ENCODE assay signal across 21 cellular contexts in genomic region chr18:42742976-42743755, GRCh38.
DNase-seq lines count a peak whose midpoint lies in the region; ATAC-seq, FAIRE-seq and TF ChIP-seq lines count a peak whose summit lies in the region.
"Had no signal": no experiment of that assay in that cellular context is flagged by ENCODE, and none has a peak within 500 bp of the region (broad histone marks: within the 10 kb centered on the region; RNA-seq: fewer than 3 reads in every experiment).

No MANE protein-coding gene starts in this region.

- H3K4me1 ChIP-seq in SK-N-SH (ENCODE audit: control insufficient read depth in 1 of 2, insufficient read depth in 2 of 2, low read depth in 1 of 2, low read length in 1 of 2) (no peaks in the 10 kb centered on the region; a peak in 1 of 4 replicates), H1 (replicated peaks in 1 of 4; ENCODE audit: control insufficient read depth in 3 of 4, insufficient read depth in 4 of 4, low read length in 3 of 4) (peaks cover 2 to 22% (median 12%) of the 10 kb centered on the region in 4 experiments; a peak in 4 of 7 replicates)

- no peaks in the 10 kb centered on the region for H3K27me3 Mint-ChIP-seq in activated naive CD8-positive, alpha-beta T cell treated with anti-CD3 and anti-CD28 coated beads for 36 hours
- H3K27me3 Mint-ChIP-seq: B cell; CD4-positive, CD25-positive, alpha-beta regulatory T cell had no signal

- no peak overlapping the region for H2AFZ ChIP-seq in SK-N-SH (ENCODE audit: low read depth)
- no peak overlapping the region for H2AFZ ChIP-seq in H1 (ENCODE audit: low read length)

- CTCF ChIA-PET in SK-N-SH (lab: Yijun Ruan, JAX): interaction anchor here (1.1 to 1.3 kb wide), 3 partner anchors 10 to 66 kb away, joined by 3 to 6 read pairs (median 3); no protein-coding TSS in a partner anchor
- CTCF ChIA-PET in H1 (lab: Charles Lee; ENCODE audit: partially characterized antibody): interaction anchor here (1.1 to 2.5 kb wide), 6 partner anchors 35 to 528 kb away, joined by 3 to 10 read pairs (median 4); no protein-coding TSS in a partner anchor

- H3K27ac ChIP-seq in SK-N-SH (ENCODE audit: low read depth in 2 of 2, low read length in 1 of 2) (no peak overlapping the region), H1 (ENCODE audit: low read depth, low read length) (peak overlapping the region; percentile 73)
- H3K27ac ChIP-seq: HL-60 had no signal

- TF ChIP-seq RAD21 in SK-N-SH (IDR thresholded peaks at IDR 0.05; ENCODE audit: low read length): no peak
- no peak for TF ChIP-seq RAD21 in H1 (IDR thresholded peaks at IDR 0.05 in 1 of 2, conservative IDR thresholded peaks at IDR 0.05 in 1 of 2; ENCODE audit: low read depth in 2 of 2, low read length in 2 of 2)

- no peak overlapping the region for H3K4me3 Mint-ChIP-seq in activated naive CD8-positive, alpha-beta T cell treated with anti-CD3 and anti-CD28 coated beads for 36 hours
- H3K4me3 Mint-ChIP-seq: B cell; CD4-positive, CD25-positive, alpha-beta regulatory T cell had no signal

- H3K56ac ChIP-seq in H1 (replicated peaks; ENCODE audit: insufficient read length, low read depth, low read length): peak overlapping the region; percentile 80

- H4K5ac ChIP-seq in H1 (ENCODE audit: insufficient read length, low read depth, low read length): peak overlapping the region; percentile 97

- H3K4me1 Mint-ChIP-seq in activated naive CD8-positive, alpha-beta T cell treated with anti-CD3 and anti-CD28 coated beads for 36 hours: no peaks in the 10 kb centered on the region
- H3K4me1 Mint-ChIP-seq: B cell; CD4-positive, CD25-positive, alpha-beta regulatory T cell had no signal

- H2BK120ac ChIP-seq in H1 (replicated peaks; ENCODE audit: low read depth, low read length): peak overlapping the region; percentile 100

- POLR2A ChIA-PET in SK-N-SH (lab: Yijun Ruan, JAX): no interaction called here
- POLR2A ChIA-PET in H1 (lab: Charles Lee; ENCODE audit: partially characterized antibody): interaction anchor here (0.8 to 2.7 kb wide), 11 partner anchors 9 to 529 kb away, joined by 3 to 7 read pairs (median 4); no protein-coding TSS in a partner anchor

- H3K23me2 ChIP-seq in H1 (ENCODE audit: low read depth, low read length): no peaks in the 10 kb centered on the region; the same call in 1 of the 2 replicates

- no peaks in the 10 kb centered on the region for H3F3A ChIP-seq in SK-N-SH (replicated peaks; ENCODE audit: insufficient read depth)

- peak overlapping the region; percentile 85; the same call in 1 of the 2 replicates for H2BK5ac ChIP-seq in H1 (ENCODE audit: low read depth, low read length)

- no peak overlapping the region for H2BK12ac ChIP-seq in H1 (ENCODE audit: low read depth, low read length)

- peak overlapping the region; percentile 88 for H3K18ac ChIP-seq in H1 (ENCODE audit: extremely low read depth, low read length)

- no peaks in the 10 kb centered on the region for H3K79me1 ChIP-seq in H1 (ENCODE audit: low read depth, low read length)

- H2BK20ac ChIP-seq in H1 (ENCODE audit: low read length): no peak overlapping the region

- ATAC-seq in SK-N-SH treated with all-trans-retinoic acid at 6 μM for 48 hours (no peak), left cardiac atrium (no peak), GM21825 (IDR thresholded peaks at IDR 0.05; ENCODE audit: unreplicated experiment) (no peak)
- ATAC-seq: HCT116, K562, PC-3 had no signal

- DNase-seq in SK-N-SH (no peak), H1 (ENCODE audit: low read depth in 1 of 2, low spot score in 2 of 2) (no peak), left kidney (ENCODE audit: low read depth, low spot score) (peak; percentile 12), left cardiac atrium (no peak), AML-193 (lab: John Stamatoyannopoulos, UW) (no peak)
- DNase-seq in activated naive CD8-positive, alpha-beta T cell treated with anti-CD3 and anti-CD28 coated beads for 36 hours: no peak
- DNase-seq: 8988T; CD4-positive, CD25-positive, alpha-beta regulatory T cell; DMS153; GF-D8; NCI-H1694 treated with DMSO at 0.1 percent for 48 hours; NCI-H774; PC-3; RPMI8226; SHP77 treated with DMSO at 0.1 percent for 48 hours had no signal

- H3K14ac ChIP-seq in H1 (ENCODE audit: insufficient read length): no peak overlapping the region

- intact Hi-C loops in left cardiac atrium (cut with DNase I): loop anchor here in 1 of 2 donors (10.0 kb wide), 1 partner anchor 322 kb away; no protein-coding TSS in a partner anchor

- TF ChIP-seq CTCF in SK-N-SH (IDR thresholded peaks at IDR 0.05) (no peak), H1 (IDR thresholded peaks at IDR 0.05; ENCODE audit: control extremely low read depth in 1 of 3, insufficient read depth in 1 of 3, low read depth in 1 of 3, low read length in 3 of 3) (no peak)

- H3K9me3 ChIP-seq in SK-N-SH (no peaks in the 10 kb centered on the region), H1 (ENCODE audit: insufficient read depth in 2 of 2, low read depth in 1 of 2, low read length in 1 of 2) (no peaks in the 10 kb centered on the region)

- H2AK5ac ChIP-seq in H1 (ENCODE audit: low read depth, low read length): no peak overlapping the region

- H3K79me2 ChIP-seq in SK-N-SH (ENCODE audit: insufficient read depth) (no peaks in the 10 kb centered on the region), H1 (ENCODE audit: control insufficient read depth in 1 of 2, insufficient read depth in 2 of 2, low read length in 2 of 2) (no peaks in the 10 kb centered on the region)

- TF ChIP-seq POLR2A in H1 (IDR thresholded peaks at IDR 0.05; ENCODE audit: control extremely low read depth in 1 of 2, low read depth in 2 of 2, low read length in 2 of 2): no peak

- H3K4ac ChIP-seq in H1 (replicated peaks; ENCODE audit: insufficient read length, low read depth, low read length): peak overlapping the region; percentile 63

- no peak overlapping the region for H2BK15ac ChIP-seq in H1 (ENCODE audit: low read length)

- H3K36me3 ChIP-seq in SK-N-SH (replicated peaks in 1 of 2; ENCODE audit: control insufficient read depth in 1 of 2, insufficient read depth in 2 of 2, low read length in 1 of 2): no peaks in the 10 kb centered on the region
- no peaks in the 10 kb centered on the region; a peak in 1 of 8 replicates for H3K36me3 ChIP-seq in H1 (ENCODE audit: control insufficient read depth in 2 of 4, insufficient read depth in 4 of 4, low read length in 3 of 4)

- no peak overlapping the region for H3K27ac Mint-ChIP-seq in activated naive CD8-positive, alpha-beta T cell treated with anti-CD3 and anti-CD28 coated beads for 36 hours
- H3K27ac Mint-ChIP-seq: B cell; CD4-positive, CD25-positive, alpha-beta regulatory T cell had no signal

- no peaks in the 10 kb centered on the region for H3K27me3 ChIP-seq in SK-N-SH (ENCODE audit: insufficient read depth)
- H3K27me3 ChIP-seq in H1 (replicated peaks in 1 of 4; ENCODE audit: control insufficient read depth in 3 of 4, extremely low read depth in 1 of 4, insufficient read depth in 3 of 4, low read length in 3 of 4): no peaks in the 10 kb centered on the region

- H4K8ac ChIP-seq in H1 (ENCODE audit: extremely low read depth, insufficient read depth, low read length): no peak overlapping the region

- no peak overlapping the region for H3K23ac ChIP-seq in H1 (ENCODE audit: insufficient read length)

- FAIRE-seq in H1 (lab: Jason Lieb, UNC): no peak
- FAIRE-seq: K562 had no signal

- peak overlapping the region; percentile 98 for H4K91ac ChIP-seq in H1 (replicated peaks; ENCODE audit: insufficient read length, low read length)

- H4K20me1 ChIP-seq in SK-N-SH (ENCODE audit: insufficient read depth): no peaks in the 10 kb centered on the region
- H4K20me1 ChIP-seq in H1 (replicated peaks in 1 of 2; ENCODE audit: control insufficient read depth in 1 of 2, insufficient read depth in 2 of 2, low read length in 2 of 2): no peaks in the 10 kb centered on the region

- no peaks in the 10 kb centered on the region for H3K9me2 ChIP-seq in SK-N-SH

- H3K4me3 ChIP-seq in SK-N-SH (ENCODE audit: low read depth in 2 of 2, low read length in 1 of 2) (no peak overlapping the region), H1 (ENCODE audit: extremely low read depth in 1 of 4, insufficient read depth in 2 of 4, low read depth in 3 of 4, low read length in 4 of 4) (peak overlapping the region in 3 of 4 experiments; percentile 2 to 48 (median 18); a peak in 5 of 8 replicates)
- H3K4me3 ChIP-seq: K562 had no signal

- H3K36me3 Mint-ChIP-seq in activated naive CD8-positive, alpha-beta T cell treated with anti-CD3 and anti-CD28 coated beads for 36 hours: no peaks in the 10 kb centered on the region
- H3K36me3 Mint-ChIP-seq: CD4-positive, CD25-positive, alpha-beta regulatory T cell had no signal

- H3K4me2 ChIP-seq in SK-N-SH (no peak overlapping the region), H1 (ENCODE audit: insufficient read depth in 1 of 2, low read depth in 2 of 2, low read length in 2 of 2) (peak overlapping the region; percentile 55 to 61)

- H3K9ac ChIP-seq in SK-N-SH: no peak overlapping the region
- peak overlapping the region in 2 of 4 experiments; percentile 47 to 49; a peak in 2 of 7 replicates for H3K9ac ChIP-seq in H1 (replicated peaks in 1 of 4; ENCODE audit: extremely low read depth in 1 of 4, low read depth in 3 of 4, low read length in 3 of 4)

- no peaks in the 10 kb centered on the region for H3K9me3 Mint-ChIP-seq in activated naive CD8-positive, alpha-beta T cell treated with anti-CD3 and anti-CD28 coated beads for 36 hours

- WGBS in SK-N-SH (ENCODE audit: low lambda C conversion rate): 39% methylated on average over 2 of the region's 2 CpGs
- WGBS in H1 (ENCODE audit: extremely low coverage in 1 of 2, insufficient coverage in 1 of 2, insufficient read length in 1 of 2, insufficient replicate concordance in 2 of 2, low coverage in 1 of 2, low lambda C conversion rate in 2 of 2, missing lambda C conversion rate in 1 of 2), 2 experiments: 11% methylated on average over 2 of the region's 2 CpGs; no CpG with 5 or more reads in 1 of the 2 experiments

- TF ChIP-seq EP300 in SK-N-SH (IDR thresholded peaks at IDR 0.05; ENCODE audit: borderline replicate concordance in 1 of 2, low read depth in 1 of 2, low read length in 1 of 2) (no peak), H1 (IDR thresholded peaks at IDR 0.05; ENCODE audit: borderline replicate concordance in 1 of 2, low read depth in 2 of 2, low read length in 2 of 2) (no peak)

TF ChIP-seq in SK-N-SH treated with all-trans-retinoic acid at 6 μM for 48 hours, 23 proteins besides CTCF, POLR2A, EP300 and RAD21 (continues in another document):
- no peak for TF ChIP-seq ESRRG (CRISPR knock-in tag; IDR thresholded peaks at IDR 0.05)
- TF ChIP-seq ISL1 (CRISPR knock-in tag; IDR thresholded peaks at IDR 0.05): peak; percentile 71

TF ChIP-seq in SK-N-SH, 30 proteins besides CTCF, POLR2A, EP300 and RAD21:
- TF ChIP-seq MXI1 (IDR thresholded peaks at IDR 0.05; ENCODE audit: low read depth, low read length) (no peak), JUND (IDR thresholded peaks at IDR 0.05) (no peak), RXRA (IDR thresholded peaks at IDR 0.05; ENCODE audit: borderline replicate concordance, low read depth) (no peak), NFIC (IDR thresholded peaks at IDR 0.05; ENCODE audit: borderline replicate concordance) (no peak)

TF ChIP-seq in H1, 55 proteins besides CTCF, POLR2A, EP300 and RAD21 (continues in another document):
- TF ChIP-seq NRF1 (IDR thresholded peaks at IDR 0.05; ENCODE audit: low read depth, low read length) (no peak), TAF7 (optimal IDR thresholded peaks at IDR 0.05; ENCODE audit: borderline replicate concordance, low read depth, low read length) (peak; percentile 22), YY1 (IDR thresholded peaks at IDR 0.05; ENCODE audit: low read depth, low read length) (no peak), TAF1 (IDR thresholded peaks at IDR 0.05; ENCODE audit: low read depth, low read length) (no peak)

Comparison
In these comparisons a context has a peak if more than half of its experiments do, and no peak if none do; other contexts are left out.
1. H3K4me3 ChIP-seq: peak in H1 (3 of 4); none in SK-N-SH (0 of 2).